29 cellular contexts compared by ENCODE assay signal in genomic region chr1:19034721-19035120, GRCh38.
A peak's percentile ranks its signal among the peaks of the same experiment; 100 is the strongest.
DNase-seq lines count a peak whose midpoint lies in the region; ATAC-seq, FAIRE-seq and TF ChIP-seq lines count a peak whose summit lies in the region.
"Had no signal": no experiment of that assay in that cellular context is flagged by ENCODE, and none has a peak within 500 bp of the region (broad histone marks: within the 10 kb centered on the region; RNA-seq: fewer than 3 reads in every experiment).

No MANE protein-coding gene starts in this region.

- no peak for TF ChIP-seq EP300 in transverse colon (IDR thresholded peaks at IDR 0.05; ENCODE audit: low read depth)

- no peak overlapping the region for H3K9ac ChIP-seq in HUES48 (ENCODE audit: low read depth, low read length)
- no peak overlapping the region for H3K9ac ChIP-seq in kidney (ENCODE audit: low read length in 2 of 2)
- no peak overlapping the region for H3K9ac ChIP-seq in colonic mucosa (ENCODE audit: low read depth in 2 of 2, low read length in 2 of 2)

- H3K4me3 ChIP-seq in HUES48 (ENCODE audit: low read depth, low read length) (no peak overlapping the region), kidney (ENCODE audit: low read length in 2 of 2) (no peak overlapping the region), transverse colon (no peak overlapping the region), colonic mucosa (no peak overlapping the region)
- H3K4me3 ChIP-seq: left lung, MG63, right lobe of liver had no signal

- TF ChIP-seq POLR2A in transverse colon (IDR thresholded peaks at IDR 0.05) = no peak

- H3K36me3 ChIP-seq in HUES48 (ENCODE audit: control insufficient read depth, insufficient read depth, low read length) (no peaks in the 10 kb centered on the region), kidney (ENCODE audit: control insufficient read depth in 1 of 2, insufficient read depth in 2 of 2, low read length in 2 of 2) (no peaks in the 10 kb centered on the region), transverse colon (no peaks in the 10 kb centered on the region), colonic mucosa (no peaks in the 10 kb centered on the region)
- H3K36me3 ChIP-seq: left lung, MG63, right lobe of liver had no signal

- peak; percentile 6 for DNase-seq in WTC11 (ENCODE audit: low spot score)
- DNase-seq in kidney = peak; percentile 59
- DNase-seq in transverse colon = peak; percentile 5
- DNase-seq in occipital lobe (lab: John Stamatoyannopoulos, UW) = no peak
- no peak for DNase-seq in DMS153 treated with DMSO at 0.1 percent for 48 hours (lab: John Stamatoyannopoulos, UW; ENCODE audit: unreplicated experiment)
- no peak for DNase-seq in colonic mucosa
- no peak for DNase-seq in HuH-7.5 (ENCODE audit: low spot score)
- DNase-seq: activated CD4-positive, alpha-beta T cell treated with anti-CD3 and anti-CD28 coated beads for 1 hour; activated CD8-positive, alpha-beta T cell treated with anti-CD3 and anti-CD28 coated beads, Interleukin-2, amount 10 ng/mL, durations not matched to agents 7 days and 5 days; Calu3; DND-41; effector memory CD4-positive, alpha-beta T cell; GF-D8; GOT3; KBM-7; MG63; NCI-H1105; NCI-H187 treated with DMSO at 0.1 percent for 48 hours; NCI-H524; OCI-M1; right lobe of liver; stimulated activated CD4-positive, alpha-beta T cell treated with anti-CD3 and anti-CD28 coated beads, Interleukin-4, amount 100 ng/mL, for 1 hour; T-helper 2 cell had no signal

- no peak overlapping the region for H3K27ac Mint-ChIP-seq in WTC11
- H3K27ac Mint-ChIP-seq: activated CD8-positive, alpha-beta T cell treated with anti-CD3 and anti-CD28 coated beads, Interleukin-2, amount 10 ng/mL, durations not matched to agents 7 days and 5 days; activated naive CD8-positive, alpha-beta T cell; activated T-helper 2 cell treated with anti-CD3 and anti-CD28 coated beads, Interferon-gamma antibody, Interleukin-2, Interleukin-4, amounts not matched to agents 10 μg/mL and 5 μg/mL and 100 μg/mL, durations not matched to agents 14 hours and 24 hours and 36 hours; progenitor cell of endocrine pancreas had no signal

- no peak for ATAC-seq in WTC11
- ATAC-seq: activated CD8-positive, alpha-beta T cell treated with anti-CD3 and anti-CD28 coated beads, Interleukin-2, amount 10 ng/mL, durations not matched to agents 7 days and 5 days; left lung; Right ventricle myocardium inferior had no signal

- no peak for FAIRE-seq in kidney (lab: Jason Lieb, UNC)

- no peak for TF ChIP-seq CTCF in WTC11 (IDR thresholded peaks at IDR 0.05)
- no peak for TF ChIP-seq CTCF in kidney (IDR thresholded peaks at IDR 0.05; ENCODE audit: borderline replicate concordance, extremely low read depth, insufficient read depth)
- TF ChIP-seq CTCF in transverse colon (IDR thresholded peaks at IDR 0.05) = no peak
- no peak for TF ChIP-seq CTCF in colonic mucosa (IDR thresholded peaks at IDR 0.05)

- no peaks in the 10 kb centered on the region for H3K36me3 Mint-ChIP-seq in WTC11
- H3K36me3 Mint-ChIP-seq: activated naive CD8-positive, alpha-beta T cell had no signal

- WGBS in transverse colon (ENCODE audit: low coverage in 1 of 2), 2 donors = 94% methylated on average over 10 of the region's 10 CpGs; no CpG with 5 or more reads in 1 of the 2 donors

- in situ Hi-C loops in transverse colon (cut with MboI; ENCODE audit: low pct_ligation_motif_present in 1 of 4, low pct_unique_long_range_greater_than_20kb in 1 of 4, low sequenced_read_pairs in 3 of 4) = no loop called here

- no peaks in the 10 kb centered on the region for H3K27me3 Mint-ChIP-seq in WTC11 (ENCODE audit: low read depth)
- H3K27me3 Mint-ChIP-seq: activated naive CD8-positive, alpha-beta T cell had no signal

- intact Hi-C loops in kidney (cut with DNase I) (no loop called here), transverse colon (cut with DNase I; ENCODE audit: low total_unique reads) (no loop called here), colonic mucosa (cut with DNase I) (no loop called here)

- H3K4me1 Mint-ChIP-seq in WTC11 = no peaks in the 10 kb centered on the region

- POLR2A ChIA-PET in WTC11 (lab: Charles Lee) = interaction anchor here (0.6 kb wide), 1 partner anchor 22 kb away, joined by 5 read pairs; no protein-coding TSS in a partner anchor

- H3K9me3 Mint-ChIP-seq in WTC11 = no peaks in the 10 kb centered on the region
- H3K9me3 Mint-ChIP-seq: activated T-helper 2 cell treated with anti-CD3 and anti-CD28 coated beads, Interferon-gamma antibody, Interleukin-2, Interleukin-4, amounts not matched to agents 10 μg/mL and 5 μg/mL and 100 μg/mL, durations not matched to agents 14 hours and 24 hours and 36 hours had no signal

- no peak overlapping the region for H3K4me3 Mint-ChIP-seq in WTC11
- H3K4me3 Mint-ChIP-seq: activated CD8-positive, alpha-beta T cell treated with anti-CD3 and anti-CD28 coated beads, Interleukin-2, amount 10 ng/mL, durations not matched to agents 7 days and 5 days; activated naive CD8-positive, alpha-beta T cell had no signal

- H3K27me3 ChIP-seq in HUES48 (ENCODE audit: control insufficient read depth, insufficient read depth, low read length) (no peaks in the 10 kb centered on the region), transverse colon (peaks cover 9% of the 10 kb centered on the region), colonic mucosa (no peaks in the 10 kb centered on the region)
- H3K27me3 ChIP-seq: MG63, right lobe of liver had no signal

- H3K27ac ChIP-seq in HUES48 (ENCODE audit: low read depth, low read length) = peak overlapping the region; percentile 32
- H3K27ac ChIP-seq in kidney (ENCODE audit: low read depth in 2 of 2, low read length in 2 of 2) = no peak overlapping the region
- H3K27ac ChIP-seq in transverse colon = no peak overlapping the region
- H3K27ac ChIP-seq in colonic mucosa = no peak overlapping the region
- H3K27ac ChIP-seq: left lung had no signal

- CTCF ChIA-PET in WTC11 (lab: Charles Lee) = interaction anchor here (1.6 to 2.6 kb wide), 3 partner anchors 26 to 151 kb away, joined by 4 to 13 read pairs (median 4); no protein-coding TSS in a partner anchor

- H3K9me3 ChIP-seq in HUES48 (ENCODE audit: control insufficient read depth, insufficient read depth, low read length) = no peaks in the 10 kb centered on the region
- H3K9me3 ChIP-seq in kidney (ENCODE audit: control insufficient read depth in 1 of 2, low read length in 2 of 2) = no peaks in the 10 kb centered on the region
- no peaks in the 10 kb centered on the region for H3K9me3 ChIP-seq in transverse colon
- no peaks in the 10 kb centered on the region for H3K9me3 ChIP-seq in colonic mucosa
- H3K9me3 ChIP-seq: left lung, MG63, right lobe of liver had no signal

- H3K4me1 ChIP-seq in HUES48 (ENCODE audit: control insufficient read depth, insufficient read depth, low read length) (no peaks in the 10 kb centered on the region; the same call in 1 of the 2 replicates), kidney (ENCODE audit: control insufficient read depth in 1 of 2, insufficient read depth in 1 of 2, low read depth in 1 of 2, low read length in 2 of 2) (no peaks in the 10 kb centered on the region), transverse colon (no peaks in the 10 kb centered on the region), colonic mucosa (no peaks in the 10 kb centered on the region)
- H3K4me1 ChIP-seq: left lung had no signal

TF ChIP-seq in WTC11, 78 proteins besides CTCF, POLR2A, EP300 and RAD21 (continues in another document):
- TF ChIP-seq ZNF425 (CRISPR knock-in tag; conservative IDR thresholded peaks at IDR 0.05) = no peak
- TF ChIP-seq PRRX2 (CRISPR knock-in tag; IDR thresholded peaks at IDR 0.05) = no peak
- no peak for TF ChIP-seq RELA (CRISPR knock-in tag; IDR thresholded peaks at IDR 0.05; ENCODE audit: borderline replicate concordance)
- TF ChIP-seq ATF1 (CRISPR knock-in tag; IDR thresholded peaks at IDR 0.05) = no peak
- no peak for TF ChIP-seq TCF7 (CRISPR knock-in tag; IDR thresholded peaks at IDR 0.05; ENCODE audit: low read depth)
- TF ChIP-seq PRDM15 (CRISPR knock-in tag; IDR thresholded peaks at IDR 0.05) = no peak

Comparison
In these comparisons a context has a peak if more than half of its experiments do, and no peak if none do; other contexts are left out.
1. DNase-seq: peak in WTC11 (single experiment), kidney (single experiment) and transverse colon (single experiment); none in occipital lobe (single experiment), DMS153 treated with DMSO at 0.1 percent for 48 hours (single experiment), colonic mucosa (single experiment) and HuH-7.5 (single experiment).